ENCODE assay signal across 1 cellular context in the genomic region with DNA sequence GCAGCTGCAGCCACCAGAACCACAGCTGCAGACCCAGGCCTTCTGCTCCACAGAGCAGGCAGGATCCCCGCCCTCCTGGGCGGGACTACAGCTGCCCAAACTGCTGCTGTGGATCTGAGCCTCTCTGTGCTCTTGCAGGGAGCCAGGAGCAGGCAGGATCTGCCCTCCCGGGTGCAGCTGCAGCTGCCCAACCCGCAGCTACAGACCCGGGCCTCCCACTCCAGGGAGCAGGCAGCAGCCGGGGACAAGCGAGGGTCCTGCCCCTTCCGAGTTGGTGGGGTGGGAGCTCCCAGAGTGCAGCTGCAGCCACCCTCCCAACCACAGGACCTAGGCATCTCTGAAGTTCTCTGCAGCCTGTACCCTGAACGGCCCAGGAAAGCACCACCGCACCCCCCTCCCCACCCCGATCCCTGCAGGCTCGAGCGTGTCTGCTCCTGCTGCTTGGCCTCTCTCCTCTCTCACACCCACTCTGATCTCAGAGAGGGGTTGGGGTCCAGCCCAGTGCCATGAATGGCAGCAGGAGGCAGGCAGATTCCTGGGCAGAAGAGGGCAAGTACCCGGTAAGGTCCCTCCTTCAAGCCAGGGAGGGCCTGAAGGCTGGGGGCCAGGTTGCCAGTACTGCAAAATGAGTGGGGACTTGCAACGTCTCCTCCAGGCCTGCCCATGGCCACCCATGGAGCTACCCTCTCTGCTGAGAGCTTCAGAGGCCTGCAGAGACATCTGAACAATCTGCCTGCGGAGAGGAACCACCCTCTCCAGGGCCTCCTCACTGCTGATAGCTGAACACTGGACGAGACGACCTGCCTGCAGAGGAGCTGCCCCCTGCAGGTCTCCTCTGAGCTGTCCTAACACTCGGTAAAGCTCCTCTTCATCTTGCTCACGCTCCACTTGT.
TF ChIP-seq lines count a peak whose summit lies in the region.

No MANE protein-coding gene starts in this region.

TF ChIP-seq in GM12878, 131 proteins besides CTCF, POLR2A, EP300 and RAD21:
- TF ChIP-seq, protein P1, sequence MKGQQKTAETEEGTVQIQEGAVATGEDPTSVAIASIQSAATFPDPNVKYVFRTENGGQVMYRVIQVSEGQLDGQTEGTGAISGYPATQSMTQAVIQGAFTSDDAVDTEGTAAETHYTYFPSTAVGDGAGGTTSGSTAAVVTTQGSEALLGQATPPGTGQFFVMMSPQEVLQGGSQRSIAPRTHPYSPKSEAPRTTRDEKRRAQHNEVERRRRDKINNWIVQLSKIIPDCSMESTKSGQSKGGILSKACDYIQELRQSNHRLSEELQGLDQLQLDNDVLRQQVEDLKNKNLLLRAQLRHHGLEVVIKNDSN (IDR thresholded peaks at IDR 0.05; ENCODE audit: borderline replicate concordance, extremely low read length, insufficient read depth, low read depth, low read length), result no peak
- TF ChIP-seq, protein P2, sequence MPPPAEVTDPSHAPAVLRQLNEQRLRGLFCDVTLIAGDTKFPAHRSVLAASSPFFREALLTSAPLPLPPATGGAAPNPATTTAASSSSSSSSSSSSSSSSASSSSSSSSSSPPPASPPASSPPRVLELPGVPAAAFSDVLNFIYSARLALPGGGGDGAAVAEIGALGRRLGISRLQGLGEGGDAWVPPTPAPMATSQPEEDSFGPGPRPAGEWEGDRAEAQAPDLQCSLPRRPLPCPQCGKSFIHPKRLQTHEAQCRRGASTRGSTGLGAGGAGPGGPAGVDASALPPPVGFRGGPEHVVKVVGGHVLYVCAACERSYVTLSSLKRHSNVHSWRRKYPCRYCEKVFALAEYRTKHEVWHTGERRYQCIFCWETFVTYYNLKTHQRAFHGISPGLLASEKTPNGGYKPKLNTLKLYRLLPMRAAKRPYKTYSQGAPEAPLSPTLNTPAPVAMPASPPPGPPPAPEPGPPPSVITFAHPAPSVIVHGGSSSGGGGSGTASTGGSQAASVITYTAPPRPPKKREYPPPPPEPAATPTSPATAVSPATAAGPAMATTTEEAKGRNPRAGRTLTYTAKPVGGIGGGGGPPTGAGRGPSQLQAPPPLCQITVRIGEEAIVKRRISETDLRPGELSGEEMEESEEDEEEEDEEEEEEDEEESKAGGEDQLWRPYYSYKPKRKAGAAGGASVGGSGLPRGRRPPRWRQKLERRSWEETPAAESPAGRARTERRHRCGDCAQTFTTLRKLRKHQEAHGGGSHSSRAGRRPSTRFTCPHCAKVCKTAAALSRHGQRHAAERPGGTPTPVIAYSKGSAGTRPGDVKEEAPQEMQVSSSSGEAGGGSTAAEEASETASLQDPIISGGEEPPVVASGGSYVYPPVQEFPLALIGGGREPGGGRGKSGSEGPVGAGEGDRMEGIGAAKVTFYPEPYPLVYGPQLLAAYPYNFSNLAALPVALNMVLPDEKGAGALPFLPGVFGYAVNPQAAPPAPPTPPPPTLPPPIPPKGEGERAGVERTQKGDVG (CRISPR knock-in tag; IDR thresholded peaks at IDR 0.05), result no peak
- TF ChIP-seq CHD4 (IDR thresholded peaks at IDR 0.05), result no peak
- TF ChIP-seq TCF7 (IDR thresholded peaks at IDR 0.05; ENCODE audit: borderline replicate concordance), result no peak
TF ChIP-seq in GM12878: peak in this region for 0.
